Comparison of ENCODE assay signal across 18 cellular contexts in the genomic region with DNA sequence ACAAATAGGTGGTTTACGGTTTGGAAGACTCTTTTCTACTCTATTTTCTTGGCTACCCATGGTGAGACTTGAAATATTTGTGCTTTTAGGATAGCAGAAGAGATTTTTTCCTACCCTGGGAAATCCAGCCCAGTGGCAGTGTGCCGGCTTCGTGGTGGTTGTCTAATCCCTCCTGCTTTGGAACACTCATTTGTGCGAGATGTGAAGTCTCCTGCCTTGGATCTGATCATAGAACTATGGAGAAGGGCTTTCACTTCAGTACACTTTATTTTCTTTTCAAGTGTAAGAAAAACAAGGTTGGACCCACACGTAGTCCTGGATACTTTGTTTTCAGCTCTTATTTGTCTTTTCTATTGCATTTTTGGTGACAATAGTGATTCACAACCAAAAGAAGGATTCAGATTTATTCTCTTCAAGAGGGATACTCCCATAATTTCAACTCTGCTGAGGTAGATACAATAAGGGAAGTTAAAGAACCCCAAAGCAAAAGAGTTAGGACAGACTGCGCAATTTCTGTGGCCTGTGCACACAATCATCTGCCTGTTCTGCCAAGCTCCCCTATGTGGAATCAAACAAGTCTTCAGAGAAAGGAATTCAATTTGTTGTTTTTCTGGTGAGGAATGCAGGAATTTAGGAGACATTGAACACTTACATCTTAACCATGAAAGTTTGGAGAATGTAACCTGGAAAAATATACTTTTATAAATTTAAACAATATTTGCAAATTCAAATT.
A peak's percentile ranks its signal among the peaks of the same experiment; 100 is the strongest.
DNase-seq lines count a peak whose midpoint lies in the region; ATAC-seq, FAIRE-seq and TF ChIP-seq lines count a peak whose summit lies in the region.
"Had no signal": no experiment of that assay in that cellular context is flagged by ENCODE, and none has a peak within 500 bp of the region (broad histone marks: within the 10 kb centered on the region; RNA-seq: fewer than 3 reads in every experiment).

No MANE protein-coding gene starts in this region.

- intact Hi-C loops in ascending aorta (cut with DNase I) (loop anchor here (2.0 to 5.0 kb wide), 2 partner anchors 184 to 418 kb away; no protein-coding TSS in a partner anchor), natural killer cell (cut with micrococcal nuclease) (no loop called here)

- POLR2A ChIA-PET in SK-N-SH (lab: Yijun Ruan, JAX) = no interaction called here

- no peaks in the 10 kb centered on the region for H3K79me2 ChIP-seq in SK-N-SH (ENCODE audit: insufficient read depth)

- no peaks in the 10 kb centered on the region for H4K20me1 ChIP-seq in SK-N-SH (ENCODE audit: insufficient read depth)

- peaks cover 29% of the 10 kb centered on the region for H3K4me1 Mint-ChIP-seq in mesothelial cell of epicardium
- no peaks in the 10 kb centered on the region for H3K4me1 Mint-ChIP-seq in natural killer cell
- H3K4me1 Mint-ChIP-seq: activated CD8-positive, alpha-beta memory T cell treated with anti-CD3 and anti-CD28 coated beads, Interleukin-2, amount 10 ng/mL, durations not matched to agents 7 days and 5 days had no signal

- H3K36me3 Mint-ChIP-seq in mesothelial cell of epicardium (no peaks in the 10 kb centered on the region), natural killer cell (no peaks in the 10 kb centered on the region)
- H3K36me3 Mint-ChIP-seq: activated CD8-positive, alpha-beta memory T cell treated with anti-CD3 and anti-CD28 coated beads, Interleukin-2, amount 10 ng/mL, durations not matched to agents 7 days and 5 days; natural killer cell treated with Interleukin-12 subunit alpha and Interleukin-12 subunit beta and Interleukin-15 and Interleukin-18, amount 100 ng/mL, for 72 hours had no signal

- H3K4me3 Mint-ChIP-seq in mesothelial cell of epicardium = no peak overlapping the region
- no peak overlapping the region for H3K4me3 Mint-ChIP-seq in natural killer cell
- H3K4me3 Mint-ChIP-seq: activated CD8-positive, alpha-beta memory T cell treated with anti-CD3 and anti-CD28 coated beads, Interleukin-2, amount 10 ng/mL, durations not matched to agents 7 days and 5 days; natural killer cell treated with Interleukin-12 subunit alpha and Interleukin-12 subunit beta and Interleukin-15 and Interleukin-18, amount 100 ng/mL, for 72 hours had no signal

- TF ChIP-seq CTCF in SK-N-SH (IDR thresholded peaks at IDR 0.05) (no peak), mesothelial cell of epicardium (IDR thresholded peaks at IDR 0.05; ENCODE audit: unreplicated experiment) (no peak), ascending aorta (IDR thresholded peaks at IDR 0.05) (no peak), natural killer cell (IDR thresholded peaks at IDR 0.05) (no peak)

- ATAC-seq in SK-N-SH treated with all-trans-retinoic acid at 6 μM for 48 hours = no peak
- ATAC-seq in natural killer cell = no peak
- ATAC-seq: activated CD8-positive, alpha-beta memory T cell treated with anti-CD3 and anti-CD28 coated beads, Interleukin-2, amount 10 ng/mL, durations not matched to agents 7 days and 5 days; natural killer cell treated with Interleukin-12 subunit alpha and Interleukin-12 subunit beta and Interleukin-15 and Interleukin-18, amount 100 ng/mL, for 72 hours had no signal

- H3K9me3 ChIP-seq in SK-N-SH = no peaks in the 10 kb centered on the region
- no peaks in the 10 kb centered on the region for H3K9me3 ChIP-seq in ascending aorta
- H3K9me3 ChIP-seq in small intestine (ENCODE audit: control insufficient read depth, low read depth) = no peaks in the 10 kb centered on the region
- H3K9me3 ChIP-seq: gastroesophageal sphincter, transverse colon had no signal

- H3K4me3 ChIP-seq in SK-N-SH (ENCODE audit: low read depth in 2 of 2, low read length in 1 of 2) (no peak overlapping the region), ascending aorta (no peak overlapping the region), small intestine (ENCODE audit: low read depth in 1 of 2, low read length in 2 of 2) (no peak overlapping the region)
- H3K4me3 ChIP-seq: coronary artery, gastroesophageal sphincter, lung, transverse colon had no signal

- CTCF ChIA-PET in SK-N-SH (lab: Yijun Ruan, JAX) = interaction anchor here (0.5 to 4.2 kb wide), 28 partner anchors 8 to 504 kb away, joined by 3 to 50 read pairs (median 4); a partner anchor contains a TSS

- no peak for TF ChIP-seq RAD21 in SK-N-SH (IDR thresholded peaks at IDR 0.05; ENCODE audit: low read length)

- no peaks in the 10 kb centered on the region for H3K27me3 ChIP-seq in SK-N-SH (ENCODE audit: insufficient read depth)
- no peaks in the 10 kb centered on the region for H3K27me3 ChIP-seq in ascending aorta
- H3K27me3 ChIP-seq in small intestine (ENCODE audit: control insufficient read depth in 2 of 2, insufficient read depth in 2 of 2, low read length in 2 of 2) = no peaks in the 10 kb centered on the region
- H3K27me3 ChIP-seq: gastroesophageal sphincter, transverse colon had no signal

- peaks cover 0 to 13% of the 10 kb centered on the region in 2 experiments; a peak in 3 of 4 replicates for H3K4me1 ChIP-seq in SK-N-SH (ENCODE audit: control insufficient read depth in 1 of 2, insufficient read depth in 2 of 2, low read depth in 1 of 2, low read length in 1 of 2)
- no peaks in the 10 kb centered on the region for H3K4me1 ChIP-seq in ascending aorta
- H3K4me1 ChIP-seq in small intestine (ENCODE audit: control insufficient read depth in 2 of 2, insufficient read depth in 1 of 2, low read depth in 1 of 2, low read length in 1 of 2) = peaks cover 0 to 7% of the 10 kb centered on the region in 2 donors
- H3K4me1 ChIP-seq: transverse colon had no signal

- no peak overlapping the region for H3K4me2 ChIP-seq in SK-N-SH

- DNase-seq in SK-N-SH (no peak), mesothelial cell of epicardium (ENCODE audit: low spot score in 2 of 2, unreplicated experiment in 2 of 2) (no peak), ascending aorta (ENCODE audit: low spot score in 2 of 2) (no peak), small intestine (no peak), natural killer cell (no peak)
- no peak for DNase-seq in stimulated activated CD4-positive, alpha-beta T cell treated with anti-CD3 and anti-CD28 coated beads, Interleukin-2, amount 100 ng/mL, for 48 hours
- DNase-seq: GOT3, NCI-H1436 treated with DMSO at 0.1 percent for 48 hours had no signal

- H3F3A ChIP-seq in SK-N-SH (replicated peaks; ENCODE audit: insufficient read depth) = no peaks in the 10 kb centered on the region

- H2AFZ ChIP-seq in SK-N-SH (ENCODE audit: low read depth) = peak overlapping the region; percentile 26; the same call in 1 of the 2 replicates

- no peak for FAIRE-seq in small intestine (lab: Jason Lieb, UNC)
- FAIRE-seq: A204.1 had no signal

- no peaks in the 10 kb centered on the region for H3K9me2 ChIP-seq in SK-N-SH

- H3K9me3 Mint-ChIP-seq in mesothelial cell of epicardium (no peaks in the 10 kb centered on the region), natural killer cell (peaks cover 0 to 2% of the 10 kb centered on the region in 2 donors)
- H3K9me3 Mint-ChIP-seq: natural killer cell treated with Interleukin-12 subunit alpha and Interleukin-12 subunit beta and Interleukin-15 and Interleukin-18, amount 100 ng/mL, for 72 hours had no signal

- WGBS in SK-N-SH (ENCODE audit: low lambda C conversion rate) = 87% methylated on average over 6 of the region's 6 CpGs
- WGBS in small intestine, 3 donors = 68 to 75% (median 72%) methylated on average over 6 of the region's 6 CpGs

- no peak for TF ChIP-seq EP300 in SK-N-SH (IDR thresholded peaks at IDR 0.05; ENCODE audit: borderline replicate concordance in 1 of 2, low read depth in 1 of 2, low read length in 1 of 2)

- no peaks in the 10 kb centered on the region for H3K27me3 Mint-ChIP-seq in mesothelial cell of epicardium (ENCODE audit: low read depth)
- no peaks in the 10 kb centered on the region for H3K27me3 Mint-ChIP-seq in natural killer cell (ENCODE audit: low read depth in 2 of 2)
- H3K27me3 Mint-ChIP-seq: activated CD8-positive, alpha-beta memory T cell treated with anti-CD3 and anti-CD28 coated beads, Interleukin-2, amount 10 ng/mL, durations not matched to agents 7 days and 5 days; natural killer cell treated with Interleukin-12 subunit alpha and Interleukin-12 subunit beta and Interleukin-15 and Interleukin-18, amount 100 ng/mL, for 72 hours had no signal

- H3K27ac Mint-ChIP-seq in mesothelial cell of epicardium (peak overlapping the region; percentile 43), natural killer cell (no peak overlapping the region)
- H3K27ac Mint-ChIP-seq: activated CD8-positive, alpha-beta memory T cell treated with anti-CD3 and anti-CD28 coated beads, Interleukin-2, amount 10 ng/mL, durations not matched to agents 7 days and 5 days; natural killer cell treated with Interleukin-12 subunit alpha and Interleukin-12 subunit beta and Interleukin-15 and Interleukin-18, amount 100 ng/mL, for 72 hours had no signal

- no peak overlapping the region for H3K27ac ChIP-seq in SK-N-SH (ENCODE audit: low read depth in 2 of 2, low read length in 1 of 2)
- H3K27ac ChIP-seq in cingulate gyrus (ENCODE audit: low read depth, low read length) = peak overlapping the region; percentile 50
- H3K27ac ChIP-seq in ascending aorta = peak overlapping the region in 1 of 2 donors; percentile 28
- H3K27ac ChIP-seq in small intestine (ENCODE audit: low read depth in 1 of 2, low read length in 1 of 2) = no peak overlapping the region
- H3K27ac ChIP-seq: C4-2B, coronary artery, gastroesophageal sphincter, transverse colon had no signal

- no peak overlapping the region for H3K9ac ChIP-seq in SK-N-SH

- H3K36me3 ChIP-seq in SK-N-SH (replicated peaks in 1 of 2; ENCODE audit: control insufficient read depth in 1 of 2, insufficient read depth in 2 of 2, low read length in 1 of 2) (no peaks in the 10 kb centered on the region), ascending aorta (no peaks in the 10 kb centered on the region), small intestine (ENCODE audit: control insufficient read depth in 2 of 2, insufficient read depth in 2 of 2, low read length in 2 of 2) (no peaks in the 10 kb centered on the region)
- H3K36me3 ChIP-seq: gastroesophageal sphincter, transverse colon had no signal

TF ChIP-seq in SK-N-SH treated with all-trans-retinoic acid at 6 μM for 48 hours, 23 proteins besides CTCF, POLR2A, EP300 and RAD21 (continues in another document):
- TF ChIP-seq OSR1 (CRISPR knock-in tag; IDR thresholded peaks at IDR 0.05) (no peak), ZNF70 (CRISPR knock-in tag; IDR thresholded peaks at IDR 0.05) (no peak), CSDC2 (CRISPR knock-in tag; IDR thresholded peaks at IDR 0.05) (no peak), ZNF565 (CRISPR knock-in tag; conservative IDR thresholded peaks at IDR 0.05; ENCODE audit: low read depth) (no peak), SNAI2 (CRISPR knock-in tag; IDR thresholded peaks at IDR 0.05) (no peak)
